ENCODE assay signal across 10 cellular contexts in genomic region chr12:99911076-99911475, GRCh38.
DNase-seq lines count a peak whose midpoint lies in the region; ATAC-seq and TF ChIP-seq lines count a peak whose summit lies in the region.
"Had no signal": no experiment of that assay in that cellular context is flagged by ENCODE, and none has a peak within 500 bp of the region (broad histone marks: within the 10 kb centered on the region; RNA-seq: fewer than 3 reads in every experiment).

No MANE protein-coding gene starts in this region.

- H3K27me3 ChIP-seq in adipocyte (replicated peaks; ENCODE audit: control insufficient read depth, insufficient read depth, low read length), result no peaks in the 10 kb centered on the region
- no peaks in the 10 kb centered on the region for H3K27me3 ChIP-seq in heart right ventricle
- no peaks in the 10 kb centered on the region for H3K27me3 ChIP-seq in gastrocnemius medialis
- H3K27me3 ChIP-seq: neutrophil had no signal

- DNase-seq in EH (ENCODE audit: low read depth), result peak; percentile 96
- peak; percentile 97 for DNase-seq in adipocyte (ENCODE audit: low read depth)
- peak in 1 of 2 donors; percentile 27 for DNase-seq in heart right ventricle
- peak; percentile 20 to 61 for DNase-seq in gastrocnemius medialis
- DNase-seq in OCI-M1 (lab: John Stamatoyannopoulos, UW), result no peak
- DNase-seq in caudate nucleus (lab: John Stamatoyannopoulos, UW), result no peak

- WGBS in heart right ventricle, 2 donors, result 58 to 68% methylated on average over 3 of the region's 3 CpGs

- H3K4me3 ChIP-seq in adipocyte (ENCODE audit: low read length) (peak overlapping the region; percentile 69), heart right ventricle (peak overlapping the region in 3 of 10 donors; percentile 5 to 22 (median 13)), gastrocnemius medialis (peak overlapping the region; percentile 10 to 27 (median 22))

- peak overlapping the region; percentile 73 for H3K9ac ChIP-seq in adipocyte (ENCODE audit: low read length)

- TF ChIP-seq POLR2A in gastrocnemius medialis (IDR thresholded peaks at IDR 0.05), result no peak

- intact Hi-C loops in heart right ventricle (cut with DNase I), result no loop called here
- intact Hi-C loops in gastrocnemius medialis (cut with DNase I; ENCODE audit: low total_unique reads), result loop anchor here (2.0 kb wide), 2 partner anchors 74 to 232 kb away; partner anchors contain the start of genes ANKS1B and BLTP3B

- H3K9me3 ChIP-seq in adipocyte (ENCODE audit: control insufficient read depth, low read length), result no peaks in the 10 kb centered on the region
- no peaks in the 10 kb centered on the region for H3K9me3 ChIP-seq in heart right ventricle
- no peaks in the 10 kb centered on the region for H3K9me3 ChIP-seq in gastrocnemius medialis
- H3K9me3 ChIP-seq: neutrophil had no signal

- in situ Hi-C loops in gastrocnemius medialis (cut with MboI; ENCODE audit: low sequenced_read_pairs in 4 of 4), result no loop called here

- H3K36me3 ChIP-seq in adipocyte (ENCODE audit: control insufficient read depth, insufficient read depth, low read length, severe bottlenecking) (no peaks in the 10 kb centered on the region), heart right ventricle (no peaks in the 10 kb centered on the region), gastrocnemius medialis (no peaks in the 10 kb centered on the region)
- H3K36me3 ChIP-seq: neutrophil had no signal

- no peak for TF ChIP-seq CTCF in heart right ventricle (IDR thresholded peaks at IDR 0.05)
- peak in 1 of 5 experiments; percentile 15 for TF ChIP-seq CTCF in gastrocnemius medialis (IDR thresholded peaks at IDR 0.05 in 4 of 5, conservative IDR thresholded peaks at IDR 0.05 in 1 of 5)

- H3K27ac ChIP-seq in heart right ventricle (peak overlapping the region in 5 of 10 donors; percentile 16 to 46 (median 30)), gastrocnemius medialis (peak overlapping the region; percentile 65 to 79 (median 74)), caudate nucleus (ENCODE audit: low read depth, low read length) (no peak overlapping the region)
- H3K27ac ChIP-seq: neutrophil had no signal

- H3K4me1 ChIP-seq in adipocyte (ENCODE audit: control insufficient read depth, insufficient read depth, low read length), result peaks cover 31% of the 10 kb centered on the region
- H3K4me1 ChIP-seq in heart right ventricle, result no peaks in the 10 kb centered on the region
- H3K4me1 ChIP-seq in gastrocnemius medialis, result peaks cover 0 to 18% of the 10 kb centered on the region in 2 donors

- ATAC-seq in heart right ventricle (peak; percentile 65 to 89 (median 86)), gastrocnemius medialis (peak; percentile 94), GM18520 (IDR thresholded peaks at IDR 0.05; ENCODE audit: unreplicated experiment) (no peak), GM18861 (IDR thresholded peaks at IDR 0.05; ENCODE audit: unreplicated experiment) (no peak)
- ATAC-seq: stimulated activated memory B cell treated with anti-CD40 and anti-IgM and Interleukin-4, amounts not matched to agents 10 μg/mL and 1 μg/mL and 100 μg/mL, for 72 hours had no signal

Comparison
In these comparisons a context has a peak if more than half of its experiments do, and no peak if none do; other contexts are left out.
1. DNase-seq: peak in EH (single experiment), adipocyte (single experiment) and gastrocnemius medialis (2 of 2); none in OCI-M1 (single experiment) and caudate nucleus (0 of 61).
2. ATAC-seq: peak in heart right ventricle (8 of 8) and gastrocnemius medialis (2 of 2); none in GM18520 (single experiment) and GM18861 (single experiment).